11 cellular contexts compared by ENCODE assay signal in the genomic region with DNA sequence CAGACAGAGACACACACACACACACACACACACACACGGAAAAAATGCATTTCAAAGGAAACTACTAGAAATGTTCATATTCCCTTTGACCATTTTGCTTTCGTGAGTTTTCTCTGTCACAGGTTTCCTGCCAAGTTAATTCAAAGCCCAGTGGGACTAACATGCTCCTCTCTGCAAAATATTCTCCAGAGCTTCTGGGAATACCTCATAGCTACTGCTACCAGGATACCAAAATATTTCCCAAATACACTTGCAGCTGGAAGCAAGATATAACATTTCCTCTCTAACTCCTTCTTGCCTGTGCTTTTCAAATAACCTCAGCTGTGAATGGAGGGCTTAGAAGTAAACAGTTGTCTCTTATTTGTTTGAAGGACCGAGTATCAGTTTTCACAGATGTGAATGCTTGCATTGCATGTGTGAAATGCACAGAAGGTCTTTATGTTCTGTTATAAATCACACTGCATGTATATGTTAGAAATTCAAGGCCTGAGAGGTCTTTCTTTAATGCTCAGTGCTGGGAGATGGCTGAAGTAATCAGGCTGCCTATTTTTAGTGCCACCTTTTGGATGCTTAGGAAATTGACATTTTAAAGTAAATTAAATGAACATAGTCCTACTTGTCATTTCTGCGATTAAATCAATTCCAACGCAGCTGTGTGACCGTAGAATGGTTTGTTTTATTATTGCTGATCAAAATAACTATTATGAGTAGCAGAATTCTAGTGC. TPM values are rescaled to one million over a fixed set of nuclear protein-coding genes. Genes with fewer than 3 reads are reported as not detected.
A peak's percentile ranks its signal among the peaks of the same experiment; 100 is the strongest.
DNase-seq lines count a peak whose midpoint lies in the region; ATAC-seq, FAIRE-seq and TF ChIP-seq lines count a peak whose summit lies in the region.
"Had no signal": no experiment of that assay in that cellular context is flagged by ENCODE, and none has a peak within 500 bp of the region (broad histone marks: within the 10 kb centered on the region; RNA-seq: fewer than 3 reads in every experiment).

No MANE protein-coding gene starts in this region.

- no peak for TF ChIP-seq POLR2A in A549 (IDR thresholded peaks at IDR 0.05; ENCODE audit: low read length)

- DNase-seq in A549 (ENCODE audit: low read depth in 1 of 2, low spot score in 1 of 2) (no peak), GM23248 (peak; percentile 34), adipocyte (ENCODE audit: low read depth) (peak; percentile 49), hepatic stellate cell (ENCODE audit: low spot score) (peak; percentile 30), NCI-H2081 treated with DMSO at 0.1 percent for 48 hours (lab: John Stamatoyannopoulos, UW) (no peak), posterior cingulate gyrus (no peak)
- DNase-seq: effector CD4-positive, alpha-beta T cell; NCI-H524 had no signal

- no peaks in the 10 kb centered on the region for H3K4me1 ChIP-seq in A549
- no peaks in the 10 kb centered on the region for H3K4me1 ChIP-seq in GM23248 (ENCODE audit: insufficient read depth)
- peaks cover 11% of the 10 kb centered on the region for H3K4me1 ChIP-seq in adipocyte (ENCODE audit: control insufficient read depth, insufficient read depth, low read length)

- H3K27me3 ChIP-seq in GM23248 (replicated peaks; ENCODE audit: insufficient read depth) (no peaks in the 10 kb centered on the region), adipocyte (replicated peaks; ENCODE audit: control insufficient read depth, insufficient read depth, low read length) (no peaks in the 10 kb centered on the region)

- WGBS in A549 (ENCODE audit: missing lambda C conversion rate): 75% methylated on average over 6 of the region's 6 CpGs
- 63 to 66% methylated on average over 5 to 6 of the region's 6 CpGs for WGBS in GM23248 (ENCODE audit: low coverage in 1 of 2, low lambda C conversion rate in 2 of 2, missing lambda C conversion rate in 2 of 2), 2 experiments

- intact Hi-C loops in posterior cingulate gyrus (cut with DNase I): no loop called here

- H3K4me2 ChIP-seq in A549: no peak overlapping the region
- H3K4me2 ChIP-seq in GM23248 (ENCODE audit: unreplicated experiment): no peak overlapping the region

- TF ChIP-seq EP300 in A549 (IDR thresholded peaks at IDR 0.05): no peak

- TF ChIP-seq RAD21 in A549 (conservative IDR thresholded peaks at IDR 0.05 in 1 of 2, IDR thresholded peaks at IDR 0.05 in 1 of 2): peak; percentile 16 to 28; a peak in 2 of 5 replicates

- H3K9me2 ChIP-seq in GM23248 (ENCODE audit: insufficient read depth): no peaks in the 10 kb centered on the region

- H3K79me2 ChIP-seq in GM23248 (ENCODE audit: insufficient read depth): peaks cover 6% of the 10 kb centered on the region; the same call in 1 of the 2 replicates

- TF ChIP-seq CTCF in A549 (IDR thresholded peaks at IDR 0.05): peak; percentile 41

- H3K4me3 ChIP-seq in A549: no peak overlapping the region
- no peak overlapping the region for H3K4me3 ChIP-seq in GM23248
- no peak overlapping the region for H3K4me3 ChIP-seq in adipocyte (ENCODE audit: low read length)

- H3K36me3 ChIP-seq in GM23248 (ENCODE audit: low read depth) (peaks cover 35% of the 10 kb centered on the region), adipocyte (ENCODE audit: control insufficient read depth, insufficient read depth, low read length, severe bottlenecking) (peaks cover 60% of the 10 kb centered on the region)

- no peaks in the 10 kb centered on the region for H3F3A ChIP-seq in GM23248 (ENCODE audit: insufficient read depth)

- POLR2A ChIA-PET in A549 (lab: Yijun Ruan, JAX): no interaction called here

- no peaks in the 10 kb centered on the region for H4K20me1 ChIP-seq in GM23248 (ENCODE audit: insufficient read depth)

- in situ Hi-C loops in GM23248 (cut with MboI): no loop called here

- no peak overlapping the region for H3K9ac ChIP-seq in GM23248
- H3K9ac ChIP-seq in adipocyte (ENCODE audit: low read length): no peak overlapping the region

- no peak overlapping the region for H2AFZ ChIP-seq in GM23248

- H3K27ac ChIP-seq in A549 (no peak overlapping the region), GM23248 (no peak overlapping the region)

- ATAC-seq in A549 (peak in 1 of 2 experiments; percentile 52; a peak in 2 of 6 replicates), GM19395 (IDR thresholded peaks at IDR 0.05; ENCODE audit: unreplicated experiment) (no peak)
- no peak for ATAC-seq in activated CD4-positive, CD25-positive, alpha-beta regulatory T cell treated with anti-CD3 and anti-CD28 coated beads, Interleukin-2, amount 50 U/mL, for 24 hours

- CTCF ChIA-PET in A549 (lab: Yijun Ruan, JAX): interaction anchor here (0.8 to 1.8 kb wide), 7 partner anchors 10 to 115 kb away, joined by 3 to 5 read pairs (median 3); no protein-coding TSS in a partner anchor

- H3K9me3 ChIP-seq in A549 (no peaks in the 10 kb centered on the region), GM23248 (ENCODE audit: low read depth) (no peaks in the 10 kb centered on the region), adipocyte (ENCODE audit: control insufficient read depth, low read length) (peaks cover 7% of the 10 kb centered on the region)

- FAIRE-seq in A549 (lab: Jason Lieb, UNC): no peak

TF ChIP-seq in A549, 52 proteins besides CTCF, POLR2A, EP300 and RAD21:
- TF ChIP-seq ESRRA (IDR thresholded peaks at IDR 0.05; ENCODE audit: borderline replicate concordance, low read length): no peak

RNA-seq across cellular contexts. Expression of a gene that starts 8.7 kb away (rescaled TPM):
- 0.32 and 0.65 TPM in 2 replicates for polyA plus RNA-seq in A549 (2011; rRNA removed)
- polyA plus RNA-seq in A549 (2012; cell fraction: cytosol; rRNA removed): 0.19 and 0.27 TPM in 2 replicates
- polyA plus RNA-seq in A549 (2012; cell fraction: nucleus; rRNA removed): 1.9 and 2.4 TPM in 2 replicates
- polyA plus RNA-seq in A549 (2017; fragmentation: RNase III; extraction: RNeasy Plus Mini Kit Qiagen cat#74134 plus additional on column Dnase treatment): 0.12 to 0.22 TPM (median 0.14 TPM) in 3 replicates
- polyA minus RNA-seq in A549 (2011; rRNA and poly(A)+ RNA removed): 0.58 and 1.6 TPM in 2 replicates
- total RNA-seq in GM23248 (2014; rRNA removed; shearing (Covaris generic)): not detected in 2 replicates
- not detected in 2 replicates for polyA plus RNA-seq in GM23248 (2016; fragmentation: Nextera tagmentation; extraction: Ambion mirVana)
- total RNA-seq: myocyte had no signal

RNA-seq across cellular contexts. Expression of a gene that starts 17.2 kb away (rescaled TPM):
- polyA plus RNA-seq in A549 (2011; rRNA removed): 0.78 and 0.97 TPM in 2 replicates
- polyA plus RNA-seq in A549 (2012; cell fraction: cytosol; rRNA removed): 0.16 and 0.17 TPM in 2 replicates
- polyA plus RNA-seq in A549 (2012; cell fraction: nucleus; rRNA removed): 0.53 and 0.74 TPM in 2 replicates
- 0.20 to 0.70 TPM (median 0.46 TPM) in 3 replicates for polyA plus RNA-seq in A549 (2017; fragmentation: RNase III; extraction: RNeasy Plus Mini Kit Qiagen cat#74134 plus additional on column Dnase treatment)
- polyA minus RNA-seq in A549 (2011; rRNA and poly(A)+ RNA removed): not detected in 2 replicates
- total RNA-seq in GM23248 (2014; rRNA removed; shearing (Covaris generic)): not detected in 2 replicates
- not detected in 2 replicates for polyA plus RNA-seq in GM23248 (2016; fragmentation: Nextera tagmentation; extraction: Ambion mirVana)
- total RNA-seq: myocyte had no signal

RNA-seq across cellular contexts. Expression of a gene that starts 47.4 kb away (rescaled TPM):
- polyA plus RNA-seq in A549 (2011; rRNA removed) (86.6 and 102 TPM in 2 replicates), A549 (2017; fragmentation: RNase III; extraction: RNeasy Plus Mini Kit Qiagen cat#74134 plus additional on column Dnase treatment) (111 to 118 TPM (median 115 TPM) in 3 replicates), GM23248 (2016; fragmentation: Nextera tagmentation; extraction: Ambion mirVana) (257 and 270 TPM in 2 replicates)
- polyA plus RNA-seq in A549 (2012; cell fraction: cytosol; rRNA removed): 58.6 and 63.4 TPM in 2 replicates
- 52.8 and 61.8 TPM in 2 replicates for polyA plus RNA-seq in A549 (2012; cell fraction: nucleus; rRNA removed)
- 44.3 and 50.5 TPM in 2 replicates for polyA minus RNA-seq in A549 (2011; rRNA and poly(A)+ RNA removed)
- total RNA-seq in GM23248 (2014; rRNA removed; shearing (Covaris generic)): 128 and 141 TPM in 2 replicates

Comparison
In these comparisons a context has a peak if more than half of its experiments do, and no peak if none do; other contexts are left out.
1. DNase-seq: peak in GM23248 (single experiment), adipocyte (single experiment) and hepatic stellate cell (single experiment); none in A549 (0 of 2), NCI-H2081 treated with DMSO at 0.1 percent for 48 hours (single experiment) and posterior cingulate gyrus (0 of 10).